18 cellular contexts compared by ENCODE assay signal in the genomic region with DNA sequence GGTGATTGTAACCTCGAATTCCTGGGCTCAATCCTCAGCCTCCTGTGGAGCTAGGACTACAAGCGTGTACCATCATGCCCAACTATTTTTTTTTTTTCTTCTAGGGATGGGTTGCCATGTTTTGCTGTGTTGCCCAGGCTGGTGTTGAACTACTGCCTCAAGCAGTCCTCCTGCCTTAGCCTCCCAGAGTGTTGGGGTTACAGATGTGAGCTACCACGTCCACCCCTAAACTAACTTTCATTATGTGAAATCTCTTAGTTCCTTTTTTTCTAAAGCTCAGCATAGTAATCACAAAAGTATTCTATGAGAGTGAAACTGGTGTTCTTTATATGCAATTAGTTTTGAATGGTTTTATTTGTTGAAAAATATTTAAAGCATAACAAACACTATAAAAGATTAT.
A peak's percentile ranks its signal among the peaks of the same experiment; 100 is the strongest.
DNase-seq lines count a peak whose midpoint lies in the region; ATAC-seq and TF ChIP-seq lines count a peak whose summit lies in the region.
"Had no signal": no experiment of that assay in that cellular context is flagged by ENCODE, and none has a peak within 500 bp of the region (broad histone marks: within the 10 kb centered on the region; RNA-seq: fewer than 3 reads in every experiment).

No MANE protein-coding gene starts in this region.

- H3K4me1 Mint-ChIP-seq in activated CD4-positive, alpha-beta T cell treated with anti-CD3 and anti-CD28 coated beads for 36 hours, result no peaks in the 10 kb centered on the region
- H3K4me1 Mint-ChIP-seq in GM23338, result no peaks in the 10 kb centered on the region

- in situ Hi-C loops in GM13977 (cut with MboI; ENCODE audit: low pct_unique_long_range_greater_than_20kb, low sequenced_read_pairs, unreplicated experiment), result no loop called here

- no peak overlapping the region for H3K4me3 ChIP-seq in GM23338
- H3K4me3 ChIP-seq: colonic mucosa, smooth muscle cell had no signal

- H3F3A ChIP-seq in GM23338 (replicated peaks; ENCODE audit: low read depth), result no peaks in the 10 kb centered on the region

- no peak overlapping the region for H3K27ac ChIP-seq in GM23338 (ENCODE audit: low read depth)
- H3K27ac ChIP-seq: colonic mucosa had no signal

- H3K36me3 ChIP-seq in GM23338 (ENCODE audit: insufficient read depth), result peaks cover 5% of the 10 kb centered on the region; the same call in 1 of the 2 replicates

- H2AFZ ChIP-seq in GM23338, result no peak overlapping the region

- DNase-seq in GM13977 (ENCODE audit: low spot score) (peak; percentile 9), GM20000 (ENCODE audit: low spot score) (peak; percentile 7), hippocampal formation (lab: John Stamatoyannopoulos, UW) (no peak), NCI-H345 treated with DMSO at 0.1 percent for 48 hours (lab: John Stamatoyannopoulos, UW; ENCODE audit: unreplicated experiment) (no peak), GM23338 (ENCODE audit: low spot score) (no peak)
- DNase-seq in activated CD4-positive, alpha-beta T cell treated with anti-CD3 and anti-CD28 coated beads for 36 hours, result no peak
- DNase-seq: activated CD8-positive, alpha-beta T cell treated with anti-CD3 and anti-CD28 coated beads for 36 hours; activated gamma-delta T cell; C1 segment of cervical spinal cord; Calu3; colonic mucosa; KG1; NCI-H187; NCI-H748 treated with DMSO at 0.1 percent for 48 hours; stimulated activated naive CD4-positive, alpha-beta T cell had no signal

- H3K4me2 ChIP-seq in GM23338, result no peak overlapping the region
- H3K4me2 ChIP-seq: smooth muscle cell had no signal

- H3K27me3 Mint-ChIP-seq in activated CD4-positive, alpha-beta T cell treated with anti-CD3 and anti-CD28 coated beads for 36 hours, result no peaks in the 10 kb centered on the region
- H3K27me3 Mint-ChIP-seq in GM23338 (ENCODE audit: insufficient read depth, low read depth, poor library complexity), result no peaks in the 10 kb centered on the region
- H3K27me3 Mint-ChIP-seq: activated CD8-positive, alpha-beta T cell treated with anti-CD3 and anti-CD28 coated beads for 36 hours had no signal

- H3K79me2 ChIP-seq in GM23338 (replicated peaks; ENCODE audit: insufficient read depth), result no peaks in the 10 kb centered on the region

- H3K9me3 Mint-ChIP-seq in activated CD4-positive, alpha-beta T cell treated with anti-CD3 and anti-CD28 coated beads for 36 hours (ENCODE audit: low read depth), result no peaks in the 10 kb centered on the region
- no peaks in the 10 kb centered on the region for H3K9me3 Mint-ChIP-seq in GM23338
- H3K9me3 Mint-ChIP-seq: activated CD8-positive, alpha-beta T cell treated with anti-CD3 and anti-CD28 coated beads for 36 hours had no signal

- CTCF ChIA-PET in activated CD4-positive, alpha-beta T cell treated with anti-CD3 and anti-CD28 coated beads for 36 hours (lab: Charles Lee), result no interaction called here

- H3K9me2 ChIP-seq in GM23338 (ENCODE audit: insufficient read depth), result no peaks in the 10 kb centered on the region; the same call in 1 of the 2 replicates

- intact Hi-C loops in activated CD4-positive, alpha-beta T cell treated with anti-CD3 and anti-CD28 coated beads for 36 hours (cut with DNase I, micrococcal nuclease), result no loop called here

- no peak for TF ChIP-seq CTCF in GM13977 (IDR thresholded peaks at IDR 0.05; ENCODE audit: extremely low read depth, insufficient read depth, missing control alignments)
- TF ChIP-seq CTCF in GM20000 (IDR thresholded peaks at IDR 0.05; ENCODE audit: extremely low read depth, missing control alignments), result no peak
- no peak for TF ChIP-seq CTCF in GM23338 (conservative IDR thresholded peaks at IDR 0.05; ENCODE audit: low read depth in 2 of 2)

- POLR2A ChIA-PET in activated CD4-positive, alpha-beta T cell treated with anti-CD3 and anti-CD28 coated beads for 36 hours (lab: Charles Lee), result no interaction called here

- no peaks in the 10 kb centered on the region for H3K27me3 ChIP-seq in GM23338 (ENCODE audit: insufficient read depth)
- H3K27me3 ChIP-seq: colonic mucosa had no signal

- no peak overlapping the region for H3K4me3 Mint-ChIP-seq in activated CD4-positive, alpha-beta T cell treated with anti-CD3 and anti-CD28 coated beads for 36 hours
- no peak overlapping the region for H3K4me3 Mint-ChIP-seq in GM23338
- H3K4me3 Mint-ChIP-seq: activated CD8-positive, alpha-beta T cell treated with anti-CD3 and anti-CD28 coated beads for 36 hours had no signal

- H3K36me3 Mint-ChIP-seq in activated CD4-positive, alpha-beta T cell treated with anti-CD3 and anti-CD28 coated beads for 36 hours (ENCODE audit: low read depth), result peaks cover 45% of the 10 kb centered on the region
- H3K36me3 Mint-ChIP-seq in GM23338 (ENCODE audit: low read depth), result peaks cover 19% of the 10 kb centered on the region; the same call in 2 of the 3 replicates

- no peak overlapping the region for H3K27ac Mint-ChIP-seq in activated CD4-positive, alpha-beta T cell treated with anti-CD3 and anti-CD28 coated beads for 36 hours
- no peak overlapping the region for H3K27ac Mint-ChIP-seq in GM23338
- H3K27ac Mint-ChIP-seq: activated CD8-positive, alpha-beta T cell treated with anti-CD3 and anti-CD28 coated beads for 36 hours had no signal

- no peaks in the 10 kb centered on the region for H3K4me1 ChIP-seq in GM23338 (ENCODE audit: insufficient read depth)
- H3K4me1 ChIP-seq: colonic mucosa had no signal

- no peaks in the 10 kb centered on the region for H4K20me1 ChIP-seq in GM23338 (replicated peaks; ENCODE audit: insufficient read depth)

- ATAC-seq in HG03045 (IDR thresholded peaks at IDR 0.05; ENCODE audit: unreplicated experiment), result peak; percentile 50
- peak; percentile 51 for ATAC-seq in HG03558 (IDR thresholded peaks at IDR 0.05; ENCODE audit: extremely low read depth, unreplicated experiment)
- ATAC-seq in activated CD4-positive, alpha-beta T cell treated with anti-CD3 and anti-CD28 coated beads for 36 hours, result no peak
- ATAC-seq in GM23338, result no peak
- ATAC-seq: activated CD8-positive, alpha-beta T cell treated with anti-CD3 and anti-CD28 coated beads for 36 hours had no signal

TF ChIP-seq in GM23338, 12 proteins besides CTCF, POLR2A, EP300 and RAD21:
- TF ChIP-seq REST (IDR thresholded peaks at IDR 0.05; ENCODE audit: unreplicated experiment) (no peak), ETS1 (IDR thresholded peaks at IDR 0.05) (no peak), ZNF331 (CRISPR knock-in tag; IDR thresholded peaks at IDR 0.05; ENCODE audit: low read depth) (no peak), STAT1 (IDR thresholded peaks at IDR 0.05; ENCODE audit: unreplicated experiment) (no peak), EZH2phosphoT487 (IDR thresholded peaks at IDR 0.05; ENCODE audit: unreplicated experiment) (no peak), JUNB (IDR thresholded peaks at IDR 0.05; ENCODE audit: unreplicated experiment) (no peak)

Comparison
In these comparisons a context has a peak if more than half of its experiments do, and no peak if none do; other contexts are left out.
1. DNase-seq: peak in GM13977 (single experiment) and GM20000 (single experiment); none in hippocampal formation (0 of 2), NCI-H345 treated with DMSO at 0.1 percent for 48 hours (single experiment), activated CD4-positive, alpha-beta T cell treated with anti-CD3 and anti-CD28 coated beads for 36 hours (single experiment) and GM23338 (single experiment).
2. ATAC-seq: peak in HG03045 (single experiment) and HG03558 (single experiment); none in activated CD4-positive, alpha-beta T cell treated with anti-CD3 and anti-CD28 coated beads for 36 hours (single experiment) and GM23338 (single experiment).